Comparison of ENCODE assay signal across 1 cellular context in the genomic region with DNA sequence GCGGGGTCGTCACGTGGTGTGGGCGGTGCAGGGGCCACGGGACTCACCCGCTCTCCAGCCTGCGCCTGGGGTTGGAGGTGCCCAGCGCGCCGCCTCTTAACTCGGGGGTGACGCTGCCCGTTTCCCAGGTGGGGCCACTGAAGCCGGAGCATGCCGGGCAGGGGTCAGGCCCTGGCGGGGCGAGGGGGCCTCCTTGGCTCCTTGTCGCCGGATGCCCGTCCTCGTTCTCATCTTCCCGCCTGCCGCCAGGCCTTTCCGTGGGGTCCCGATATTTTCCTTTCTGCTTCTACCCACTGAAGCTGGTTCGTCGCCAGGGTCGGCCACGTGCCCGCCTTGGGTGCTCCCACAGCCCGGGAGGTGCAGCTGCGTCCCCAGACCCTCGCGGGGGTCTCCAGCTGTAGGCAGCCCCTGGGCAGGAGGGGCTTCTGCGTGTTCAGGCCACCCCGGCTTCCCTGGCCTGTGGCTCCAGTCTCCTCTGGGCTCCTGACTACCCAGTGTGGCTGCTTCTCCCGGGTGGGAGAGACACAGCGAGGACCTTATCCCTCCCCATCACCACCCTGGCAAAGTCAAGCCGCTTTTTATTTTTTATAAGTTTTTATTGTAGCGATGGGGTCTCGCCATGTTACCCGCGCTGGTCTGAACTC.
TF ChIP-seq lines count a peak whose summit lies in the region.

No MANE protein-coding gene starts in this region.

TF ChIP-seq in HEK293, 187 proteins besides CTCF, POLR2A, EP300 and RAD21 (continued from another document):
- TF ChIP-seq, protein P1, sequence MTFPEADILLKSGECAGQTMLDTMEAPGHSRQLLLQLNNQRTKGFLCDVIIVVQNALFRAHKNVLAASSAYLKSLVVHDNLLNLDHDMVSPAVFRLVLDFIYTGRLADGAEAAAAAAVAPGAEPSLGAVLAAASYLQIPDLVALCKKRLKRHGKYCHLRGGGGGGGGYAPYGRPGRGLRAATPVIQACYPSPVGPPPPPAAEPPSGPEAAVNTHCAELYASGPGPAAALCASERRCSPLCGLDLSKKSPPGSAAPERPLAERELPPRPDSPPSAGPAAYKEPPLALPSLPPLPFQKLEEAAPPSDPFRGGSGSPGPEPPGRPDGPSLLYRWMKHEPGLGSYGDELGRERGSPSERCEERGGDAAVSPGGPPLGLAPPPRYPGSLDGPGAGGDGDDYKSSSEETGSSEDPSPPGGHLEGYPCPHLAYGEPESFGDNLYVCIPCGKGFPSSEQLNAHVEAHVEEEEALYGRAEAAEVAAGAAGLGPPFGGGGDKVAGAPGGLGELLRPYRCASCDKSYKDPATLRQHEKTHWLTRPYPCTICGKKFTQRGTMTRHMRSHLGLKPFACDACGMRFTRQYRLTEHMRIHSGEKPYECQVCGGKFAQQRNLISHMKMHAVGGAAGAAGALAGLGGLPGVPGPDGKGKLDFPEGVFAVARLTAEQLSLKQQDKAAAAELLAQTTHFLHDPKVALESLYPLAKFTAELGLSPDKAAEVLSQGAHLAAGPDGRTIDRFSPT (tag by site-specific recombination; IDR thresholded peaks at IDR 0.05): peak; percentile 92
- TF ChIP-seq OSR2 (tag by site-specific recombination; IDR thresholded peaks at IDR 0.05): no peak
- peak; percentile 87; the same call in 1 of the 2 replicates for TF ChIP-seq BCL11B (tag by site-specific recombination; IDR thresholded peaks at IDR 0.05; ENCODE audit: low read depth)
- TF ChIP-seq ZNF670 (tag by site-specific recombination; IDR thresholded peaks at IDR 0.05; ENCODE audit: low read depth): no peak
- TF ChIP-seq REPIN1 (tag by site-specific recombination; IDR thresholded peaks at IDR 0.05; ENCODE audit: low read depth): no peak
- no peak for TF ChIP-seq ZNF664 (tag by site-specific recombination; IDR thresholded peaks at IDR 0.05)
- TF ChIP-seq ZNF660 (tag by site-specific recombination; IDR thresholded peaks at IDR 0.05): no peak
